Comparison of ENCODE assay signal across 8 cellular contexts in genomic region chr10:121974535-121975294, GRCh38. TPM values are rescaled to one million over a fixed set of nuclear protein-coding genes. Genes with fewer than 3 reads are reported as not detected.
A peak's percentile ranks its signal among the peaks of the same experiment; 100 is the strongest.
DNase-seq lines count a peak whose midpoint lies in the region; ATAC-seq and TF ChIP-seq lines count a peak whose summit lies in the region.

A gene with protein sequence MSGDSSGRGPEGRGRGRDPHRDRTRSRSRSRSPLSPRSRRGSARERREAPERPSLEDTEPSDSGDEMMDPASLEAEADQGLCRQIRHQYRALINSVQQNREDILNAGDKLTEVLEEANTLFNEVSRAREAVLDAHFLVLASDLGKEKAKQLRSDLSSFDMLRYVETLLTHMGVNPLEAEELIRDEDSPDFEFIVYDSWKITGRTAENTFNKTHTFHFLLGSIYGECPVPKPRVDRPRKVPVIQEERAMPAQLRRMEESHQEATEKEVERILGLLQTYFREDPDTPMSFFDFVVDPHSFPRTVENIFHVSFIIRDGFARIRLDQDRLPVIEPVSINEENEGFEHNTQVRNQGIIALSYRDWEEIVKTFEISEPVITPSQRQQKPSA (minus strand): TSS chr10:121975217. CDS start chr10:121975165, 52 bp downstream.

- peak; percentile 83 for ATAC-seq in GM21526 (IDR thresholded peaks at IDR 0.05; ENCODE audit: low FRiP score, unreplicated experiment)
- ATAC-seq in gastroesophageal sphincter: peak; percentile 91

- H3K9me3 ChIP-seq in SJCRH30 (replicated peaks): peaks cover 10% of the 10 kb centered on the region
- no peaks in the 10 kb centered on the region for H3K9me3 ChIP-seq in gastroesophageal sphincter

- H3K27me3 Mint-ChIP-seq in activated naive CD4-positive, alpha-beta T cell treated with anti-CD3 and anti-CD28 coated beads for 36 hours (ENCODE audit: low read depth): no peaks in the 10 kb centered on the region

- H3K4me3 Mint-ChIP-seq in activated naive CD4-positive, alpha-beta T cell treated with anti-CD3 and anti-CD28 coated beads for 36 hours: peak within 1 kb of the TSS; percentile 76

- H3K4me1 Mint-ChIP-seq in activated naive CD4-positive, alpha-beta T cell treated with anti-CD3 and anti-CD28 coated beads for 36 hours (ENCODE audit: low read depth): peaks cover 24% of the 10 kb centered on the region

- H3K4me1 ChIP-seq in SJCRH30: peaks cover 8% of the 10 kb centered on the region; the same call in 1 of the 2 replicates
- peaks cover 4 to 37% (median 22%) of the 10 kb centered on the region in 3 donors for H3K4me1 ChIP-seq in gastroesophageal sphincter

- no CpG with 5 or more reads among the region's 101 CpGs for WGBS in gastroesophageal sphincter (ENCODE audit: low coverage in 1 of 2), 2 donors

- CTCF ChIA-PET in activated naive CD4-positive, alpha-beta T cell treated with anti-CD3 and anti-CD28 coated beads for 36 hours (lab: Charles Lee): interaction anchor here (1.1 to 1.2 kb wide), 2 partner anchors 9 to 251 kb away, joined by 3 to 4 read pairs; no protein-coding TSS in a partner anchor

- H3K4me3 ChIP-seq in SJCRH30: peak within 1 kb of the TSS; percentile 97
- H3K4me3 ChIP-seq in gastroesophageal sphincter: peak within 1 kb of the TSS; percentile 79 to 84

- H3K27me3 ChIP-seq in SJCRH30 (no peaks in the 10 kb centered on the region), gastroesophageal sphincter (no peaks in the 10 kb centered on the region)

- H3K27ac Mint-ChIP-seq in activated naive CD4-positive, alpha-beta T cell treated with anti-CD3 and anti-CD28 coated beads for 36 hours: no peak within 1 kb of the TSS

- peak in 2 of 4 experiments; percentile 60 to 70 for TF ChIP-seq CTCF in gastroesophageal sphincter (IDR thresholded peaks at IDR 0.05)

- H3K36me3 Mint-ChIP-seq in activated naive CD4-positive, alpha-beta T cell treated with anti-CD3 and anti-CD28 coated beads for 36 hours (ENCODE audit: low read depth): peaks cover 18% of the 10 kb centered on the region

- DNase-seq in EH (ENCODE audit: low read depth): peak; percentile 75
- peak; percentile 61 for DNase-seq in HuH-7 (ENCODE audit: low spot score)
- peak; percentile 86 to 87 for DNase-seq in SJCRH30
- DNase-seq in activated naive CD4-positive, alpha-beta T cell treated with anti-CD3 and anti-CD28 coated beads for 36 hours: peak; percentile 76
- peak in 52 of 56 donors; percentile 21 to 80 (median 62) for DNase-seq in nucleus accumbens (lab: John Stamatoyannopoulos, UW)
- DNase-seq in substantia nigra (lab: John Stamatoyannopoulos, UW): peak in 47 of 49 donors; percentile 16 to 83 (median 59)

- H3K36me3 ChIP-seq in SJCRH30: peaks cover 18% of the 10 kb centered on the region; the same call in 1 of the 2 replicates
- peaks cover 0 to 28% of the 10 kb centered on the region in 2 donors for H3K36me3 ChIP-seq in gastroesophageal sphincter

- no peak for TF ChIP-seq EP300 in gastroesophageal sphincter (IDR thresholded peaks at IDR 0.05)

- intact Hi-C loops in activated naive CD4-positive, alpha-beta T cell treated with anti-CD3 and anti-CD28 coated beads for 36 hours (cut with micrococcal nuclease): loop anchor here (1.0 to 10.0 kb wide), 4 partner anchors 46 to 1180 kb away; partner anchors contain the start of genes ATE1, BUB3 and PLEKHA1

- H3K27ac ChIP-seq in SJCRH30 (peak within 1 kb of the TSS; percentile 92), gastroesophageal sphincter (peak within 1 kb of the TSS; percentile 93 to 99 (median 98)), substantia nigra (ENCODE audit: low read depth, low read length, poor library complexity, severe bottlenecking) (peak within 1 kb of the TSS; percentile 87)

- peaks cover 7% of the 10 kb centered on the region for H3K9me3 Mint-ChIP-seq in activated naive CD4-positive, alpha-beta T cell treated with anti-CD3 and anti-CD28 coated beads for 36 hours

- TF ChIP-seq POLR2A in gastroesophageal sphincter (IDR thresholded peaks at IDR 0.05): peak; percentile 55 to 69

RNA-seq across cellular contexts. Expression of the gene that starts here (rescaled TPM):
- total RNA-seq in SJCRH30 (2014; rRNA removed; shearing (Covaris generic)): 85.3 and 87.2 TPM in 2 replicates
- total RNA-seq in activated naive CD4-positive, alpha-beta T cell treated with anti-CD3 and anti-CD28 coated beads for 36 hours: 10 to 100 TPM; 47.5 to 48.8 TPM
- total RNA-seq in gastroesophageal sphincter: 100 to 1,000 TPM in 1 of 4 donors, 10 to 100 TPM in 3; 65.2 to 135 (median 85.1) TPM

Comparison
In these comparisons a context has a peak if more than half of its experiments do, and no peak if none do; other contexts are left out.
1. Peak in every context shown above with its lines: DNase-seq, ATAC-seq, H3K4me3 ChIP-seq and H3K27ac ChIP-seq.